ENCODE assay signal across 19 cellular contexts in the genomic region with DNA sequence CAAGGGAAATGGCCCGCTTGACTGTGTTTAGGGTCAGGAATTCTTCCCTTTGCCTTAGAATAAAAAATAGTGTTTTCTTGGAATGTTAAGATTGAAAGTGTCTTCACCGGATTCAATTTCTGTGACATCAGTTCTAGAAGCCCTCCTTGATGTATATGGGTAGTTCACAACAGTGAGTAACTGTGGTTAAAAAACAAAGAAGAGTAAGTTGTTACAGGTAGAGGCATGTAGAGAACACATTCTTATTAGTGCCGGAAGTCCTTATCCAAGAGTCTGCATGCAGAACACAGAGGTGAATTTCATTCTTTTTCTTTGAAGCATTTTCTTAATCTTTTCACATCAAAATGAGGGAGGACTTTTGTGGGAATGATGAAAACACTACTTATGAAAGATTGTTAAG.
"Had no signal": no experiment of that assay in that cellular context is flagged by ENCODE, and none has a peak within 500 bp of the region (broad histone marks: within the 10 kb centered on the region; RNA-seq: fewer than 3 reads in every experiment).

No MANE protein-coding gene starts in this region.

- H2AFZ ChIP-seq: parathyroid adenoma had no signal

- H3K27me3 ChIP-seq: adrenal gland, heart right ventricle, neutrophil, thyroid gland had no signal

- ATAC-seq: activated naive CD4-positive, alpha-beta T cell treated with anti-CD3 and anti-CD28 coated beads, Interleukin-2, amount 50 U/mL, for 72 hours; heart right ventricle; left ventricle myocardium superior; naive thymus-derived CD8-positive, alpha-beta T cell; sciatic nerve; stimulated activated memory B cell treated with anti-CD40 and anti-IgM and Interleukin-4, amounts not matched to agents 10 μg/mL and 1 μg/mL and 100 μg/mL, for 72 hours had no signal

- H3K9ac ChIP-seq: parathyroid adenoma had no signal

- H3K4me1 ChIP-seq: parathyroid adenoma had no signal

- DNase-seq: activated CD4-positive, alpha-beta T cell treated with anti-CD3 and anti-CD28 coated beads for 1 hour; activated CD4-positive, alpha-beta T cell treated with anti-CD3 and anti-CD28 coated beads, Interleukin-2, amount 50 U/mL, for 4 hours; activated gamma-delta T cell; adrenal gland; dermis blood vessel endothelial cell; heart right ventricle; immature natural killer cell; left ventricle myocardium superior; naive thymus-derived CD8-positive, alpha-beta T cell; stimulated activated CD4-positive, alpha-beta T cell treated with anti-CD3 and anti-CD28 coated beads, Interleukin-4, amount 100 ng/mL, for 24 hours; SW 1271; T-helper 2 cell; thyroid gland had no signal

- H3K9me3 ChIP-seq: adrenal gland, heart right ventricle, neutrophil, thyroid gland had no signal

- H3K36me3 ChIP-seq: adrenal gland, heart right ventricle, neutrophil, thyroid gland had no signal

- H3K27ac ChIP-seq: adrenal gland, heart right ventricle, neutrophil, parathyroid adenoma, thyroid gland, VCaP had no signal

- H3K4me3 ChIP-seq: adrenal gland, heart right ventricle, thyroid gland had no signal
